8 cellular contexts compared by ENCODE assay signal in genomic region chr5:62403411-62404250, GRCh38. TPM values are rescaled to one million over a fixed set of nuclear protein-coding genes. Genes with fewer than 3 reads are reported as not detected.
DNase-seq lines count a peak whose midpoint lies in the region; ATAC-seq and TF ChIP-seq lines count a peak whose summit lies in the region.

Gene DIMT1, minus strand, starts transcription at chr5:62403905. Its CDS starts 133 bp downstream, at chr5:62403772.

- ATAC-seq in HG03460 (IDR thresholded peaks at IDR 0.05; ENCODE audit: unreplicated experiment), result peak; percentile 96

- H3K36me3 ChIP-seq in BE2C (peaks cover 27% of the 10 kb centered on the region), colonic mucosa (no peaks in the 10 kb centered on the region)

- no peaks in the 10 kb centered on the region for H3K9me3 ChIP-seq in BE2C
- no peaks in the 10 kb centered on the region for H3K9me3 ChIP-seq in colonic mucosa

- H3K4me1 ChIP-seq in BE2C (no peaks in the 10 kb centered on the region), colonic mucosa (peaks cover 3% of the 10 kb centered on the region)

- intact Hi-C loops in colonic mucosa (cut with DNase I), result no loop called here

- TF ChIP-seq CTCF in BE2C (IDR thresholded peaks at IDR 0.05; ENCODE audit: low read depth, low read length) (no peak), colonic mucosa (IDR thresholded peaks at IDR 0.05) (no peak)

- H3K27me3 ChIP-seq in BE2C (no peaks in the 10 kb centered on the region), colonic mucosa (no peaks in the 10 kb centered on the region)

- DNase-seq in BE2C (peak; percentile 97), GM19240 (ENCODE audit: insufficient read length, low spot score) (peak; percentile 78), NCI-H526 (lab: John Stamatoyannopoulos, UW) (peak; percentile 91 to 94), colonic mucosa (peak; percentile 96), kidney tubule cell (ENCODE audit: low spot score) (peak; percentile 98)
- peak; percentile 96 for DNase-seq in activated CD4-positive, alpha-beta T cell treated with anti-CD3 and anti-CD28 coated beads for 48 hours
- DNase-seq in stimulated activated CD4-positive, alpha-beta T cell treated with anti-CD3 and anti-CD28 coated beads, Interleukin-1b, Interleukin-23, amount 100 ng/mL, for 24 hours (ENCODE audit: low read depth in 4 of 4, low spot score in 1 of 4), result peak; percentile 76 to 91 (median 82)

- H3K27ac ChIP-seq in colonic mucosa, result peak within 1 kb of the TSS; percentile 95

- H3K9ac ChIP-seq in colonic mucosa (ENCODE audit: low read depth in 2 of 2, low read length in 2 of 2), result peak within 1 kb of the TSS; percentile 87 to 94

- peak within 1 kb of the TSS; percentile 80 for H3K4me3 ChIP-seq in BE2C (ENCODE audit: low read depth, low read length)
- H3K4me3 ChIP-seq in colonic mucosa, result peak within 1 kb of the TSS; percentile 90

RNA-seq across cellular contexts. Expression of gene DIMT1, which starts in this region (rescaled TPM):
- polyA plus RNA-seq in BE2C (2012; ENCODE audit: insufficient read depth, insufficient read length, low read depth), result 30.9 TPM
- total RNA-seq in colonic mucosa, result 10 to 100 TPM; 12.4 to 15.2 TPM

Comparison
In these comparisons a context has a peak if more than half of its experiments do, and no peak if none do; other contexts are left out.
1. Peak in every context shown above with its lines: DNase-seq, ATAC-seq, H3K4me3 ChIP-seq and H3K27ac ChIP-seq.